Comparison of ENCODE assay signal across 34 cellular contexts in genomic region chr1:226250511-226250910, GRCh38. TPM values are rescaled to one million over a fixed set of nuclear protein-coding genes. Genes with fewer than 3 reads are reported as not detected.
"Had no signal": no experiment of that assay in that cellular context is flagged by ENCODE, and none has a peak within 500 bp of the region (broad histone marks: within the 10 kb centered on the region; RNA-seq: fewer than 3 reads in every experiment).

No MANE protein-coding gene starts in this region.

- H3K4me1 ChIP-seq: ascending aorta had no signal

- ATAC-seq: activated CD4-positive, alpha-beta T cell treated with anti-CD3 and anti-CD28 coated beads for 36 hours; activated CD4-positive, CD25-positive, alpha-beta regulatory T cell treated with anti-CD3 and anti-CD28 coated beads, Interleukin-2, amount 50 U/mL, for 24 hours; activated CD8-positive, alpha-beta memory T cell treated with anti-CD3 and anti-CD28 coated beads, Interleukin-2, amount 10 ng/mL, durations not matched to agents 7 days and 5 days; activated CD8-positive, alpha-beta T cell treated with anti-CD3 and anti-CD28 coated beads, Interleukin-2, amount 10 ng/mL, durations not matched to agents 7 days and 5 days; activated naive CD8-positive, alpha-beta T cell treated with anti-CD3 and anti-CD28 coated beads, Interleukin-2, amount 50 U/mL, for 24 hours; T-helper 17 cell; WTC11 had no signal

- H3K4me3 ChIP-seq: ascending aorta, cardiac muscle cell had no signal

- DNase-seq: activated CD4-positive, alpha-beta memory T cell treated with anti-CD3 and anti-CD28 coated beads, Interleukin-2, amount 10 ng/mL, durations not matched to agents 7 days and 5 days; activated CD4-positive, alpha-beta T cell treated with anti-CD3 and anti-CD28 coated beads for 1 hour; activated CD4-positive, alpha-beta T cell treated with anti-CD3 and anti-CD28 coated beads for 36 hours; activated CD4-positive, alpha-beta T cell treated with anti-CD3 and anti-CD28 coated beads for 48 hours; activated CD4-positive, alpha-beta T cell treated with anti-CD3 and anti-CD28 coated beads, Interleukin-2, amount 10 ng/mL, durations not matched to agents 7 days and 5 days; activated CD4-positive, alpha-beta T cell treated with anti-CD3 and anti-CD28 coated beads, Interleukin-2, amount 50 U/mL, for 48 hours; activated CD4-positive, CD25-positive, alpha-beta regulatory T cell; activated CD8-positive, alpha-beta memory T cell treated with anti-CD3 and anti-CD28 coated beads for 24 hours; activated CD8-positive, alpha-beta memory T cell treated with anti-CD3 and anti-CD28 coated beads, Interleukin-2, amount 10 ng/mL, durations not matched to agents 7 days and 5 days; activated CD8-positive, alpha-beta memory T cell treated with anti-CD3 and anti-CD28 coated beads, Interleukin-2, amount 50 U/mL, for 48 hours; activated CD8-positive, alpha-beta T cell treated with anti-CD3 and anti-CD28 coated beads, Interleukin-2, amount 10 ng/mL, durations not matched to agents 7 days and 5 days; activated effector memory CD4-positive, alpha-beta T cell treated with Interleukin-2 at 50 U/mL for 16 hours; activated gamma-delta T cell; activated naive CD4-positive, alpha-beta T cell treated with anti-CD3 and anti-CD28 coated beads, Interleukin-2, amount 10 ng/mL, durations not matched to agents 7 days and 5 days; activated naive CD4-positive, alpha-beta T cell treated with Interleukin-2 at 50 U/mL for 16 hours; activated naive CD8-positive, alpha-beta T cell treated with anti-CD3 and anti-CD28 coated beads, Interleukin-2, amount 10 ng/mL, durations not matched to agents 7 days and 5 days; activated naive CD8-positive, alpha-beta T cell treated with anti-CD3 and anti-CD28 coated beads, Interleukin-2, amount 50 U/mL, for 24 hours; activated T-cell treated with anti-CD3 and anti-CD28 coated beads, Interleukin-2, amount 50 U/mL, for 24 hours; activated T-cell treated with anti-CD3 and anti-CD28 coated beads, Interleukin-2, amount 50 U/mL, for 48 hours; amygdala; anterior cingulate cortex; caudate nucleus; cerebellar nuclear complex; T-helper 17 cell; WERI-Rb-1 had no signal

- H3K27ac ChIP-seq: ascending aorta, cardiac muscle cell, WERI-Rb-1 had no signal

- H3K27me3 ChIP-seq: ascending aorta, cardiac muscle cell had no signal

- H3K9me3 ChIP-seq: ascending aorta had no signal

- FAIRE-seq: bronchial epithelial cell had no signal

- H3K36me3 ChIP-seq: ascending aorta, WERI-Rb-1 had no signal

RNA-seq across cellular contexts. Expression of gene MIXL1, which starts 27.0 kb away (rescaled TPM):
- total RNA-seq: activated CD4-positive, alpha-beta memory T cell treated with anti-CD3 and anti-CD28 coated beads, Interleukin-2, amount 10 ng/mL, durations not matched to agents 7 days and 5 days; activated CD4-positive, alpha-beta T cell treated with anti-CD3 and anti-CD28 coated beads for 36 hours; activated CD4-positive, alpha-beta T cell treated with anti-CD3 and anti-CD28 coated beads, Interleukin-2, amount 10 ng/mL, durations not matched to agents 7 days and 5 days; activated CD8-positive, alpha-beta memory T cell treated with anti-CD3 and anti-CD28 coated beads, Interleukin-2, amount 10 ng/mL, durations not matched to agents 7 days and 5 days; activated CD8-positive, alpha-beta T cell treated with anti-CD3 and anti-CD28 coated beads, Interleukin-2, amount 10 ng/mL, durations not matched to agents 7 days and 5 days; activated naive CD8-positive, alpha-beta T cell treated with anti-CD3 and anti-CD28 coated beads, Interleukin-2, amount 10 ng/mL, durations not matched to agents 7 days and 5 days; activated T-helper 2 cell treated with anti-CD3 and anti-CD28 coated beads, Interferon-gamma antibody, Interleukin-2, Interleukin-4, amounts not matched to agents 10 μg/mL and 5 μg/mL and 100 μg/mL, durations not matched to agents 14 hours and 24 hours and 36 hours; ascending aorta; bronchial epithelial cell; T-helper 1 cell treated with Interleukin-12 subunit alpha and Interleukin-12 subunit beta and Interleukin-4 antibody, amounts not matched to agents 30 ng/mL and 1 ng/mL, for 36 hours; T-helper 17 cell; T-helper 2 cell treated with Interferon-gamma antibody and Interleukin-4, amounts not matched to agents 100 ng/mL and 5 ng/mL, for 36 hours had no signal
- polyA plus RNA-seq: adipose tissue had no signal
